Comparison of ENCODE assay signal across 8 cellular contexts in the genomic region with DNA sequence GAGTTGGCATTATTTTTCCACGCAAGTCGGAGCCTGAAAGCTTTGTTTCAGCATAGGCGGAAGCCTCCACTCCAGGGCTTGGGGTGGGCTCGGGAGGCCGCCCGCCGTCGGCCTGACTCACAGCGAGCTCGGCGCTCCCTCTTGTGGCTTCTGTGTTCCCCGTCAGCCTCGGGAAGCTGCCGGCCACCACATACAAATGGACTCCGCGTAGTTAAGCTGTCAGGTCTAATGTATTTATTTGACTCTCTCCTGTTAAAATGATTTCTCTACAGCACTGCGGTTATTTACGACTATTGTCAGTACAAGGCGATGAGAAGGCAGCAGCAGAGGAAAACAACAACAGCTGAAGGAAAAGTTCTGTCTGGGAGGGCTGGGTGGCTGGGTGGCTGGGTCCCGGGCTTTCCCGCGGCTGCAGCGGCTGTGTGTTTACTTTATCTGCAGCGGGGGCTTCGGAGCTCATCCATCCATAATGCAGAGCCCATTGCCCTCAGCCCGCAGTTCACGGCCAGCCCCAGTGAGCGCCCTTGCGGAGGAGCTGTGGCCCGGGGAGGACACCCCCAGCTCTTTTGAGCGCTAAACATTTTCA.
DNase-seq lines count a peak whose midpoint lies in the region; ATAC-seq and TF ChIP-seq lines count a peak whose summit lies in the region.

No MANE protein-coding gene starts in this region.

- peaks cover 0 to 12% (median 7%) of the 10 kb centered on the region in 11 experiments; a peak in 8 of 22 replicates for H3K27me3 ChIP-seq in BLaER1 treated with 17β-estradiol and CSF1 and Interleukin-3, amounts not matched to agents 10 nM and 100 nM
- peaks cover 23 to 41% (median 31%) of the 10 kb centered on the region in 3 donors for H3K27me3 ChIP-seq in skeletal muscle tissue (ENCODE audit: control insufficient read depth in 3 of 3, insufficient read depth in 3 of 3, low read length in 3 of 3)

- H3K9me3 ChIP-seq in BLaER1 treated with 17β-estradiol and CSF1 and Interleukin-3, amounts not matched to agents 10 nM and 100 nM (replicated peaks in 1 of 11), result no peaks in the 10 kb centered on the region
- H3K9me3 ChIP-seq in skeletal muscle tissue (ENCODE audit: control insufficient read depth in 3 of 3, low read length in 3 of 3), result no peaks in the 10 kb centered on the region

- peak overlapping the region in 10 of 11 experiments; percentile 5 to 68 (median 53); a peak in 18 of 22 replicates for H3K9ac ChIP-seq in BLaER1 treated with 17β-estradiol and CSF1 and Interleukin-3, amounts not matched to agents 10 nM and 100 nM
- peak overlapping the region in 1 of 3 donors; percentile 68 for H3K9ac ChIP-seq in skeletal muscle tissue (ENCODE audit: low read depth in 1 of 3, low read length in 3 of 3)

- no peaks in the 10 kb centered on the region for H3K9me3 Mint-ChIP-seq in brain
- H3K9me3 Mint-ChIP-seq in activated T-helper 17 cell treated with anti-CD3 and anti-CD28 coated beads, Interleukin-2, amount 50 U/mL, for 72 hours, result no peaks in the 10 kb centered on the region

- TF ChIP-seq CTCF in brain (conservative IDR thresholded peaks at IDR 0.05), result peak; percentile 85 to 94

- peak overlapping the region; percentile 63 to 92 (median 79) for H3K4me2 ChIP-seq in BLaER1 treated with 17β-estradiol and CSF1 and Interleukin-3, amounts not matched to agents 10 nM and 100 nM

- peak; percentile 85 for ATAC-seq in GM19025 (IDR thresholded peaks at IDR 0.05; ENCODE audit: low read depth, unreplicated experiment)
- ATAC-seq in HG03378 (IDR thresholded peaks at IDR 0.05; ENCODE audit: unreplicated experiment), result peak; percentile 66
- ATAC-seq in activated T-helper 17 cell treated with anti-CD3 and anti-CD28 coated beads, Interleukin-2, amount 50 U/mL, for 72 hours (replicated peaks), result no peak

- peak overlapping the region; percentile 38 to 88 (median 71) for H3K27ac Mint-ChIP-seq in brain
- H3K27ac Mint-ChIP-seq in activated T-helper 17 cell treated with anti-CD3 and anti-CD28 coated beads, Interleukin-2, amount 50 U/mL, for 72 hours, result no peak overlapping the region

- no peaks in the 10 kb centered on the region for H3K36me3 ChIP-seq in BLaER1 treated with 17β-estradiol and CSF1 and Interleukin-3, amounts not matched to agents 10 nM and 100 nM
- no peaks in the 10 kb centered on the region for H3K36me3 ChIP-seq in skeletal muscle tissue (ENCODE audit: control insufficient read depth in 3 of 3, insufficient read depth in 3 of 3, low read length in 3 of 3)

- peak overlapping the region in 4 of 10 experiments; percentile 24 to 52 (median 42); a peak in 7 of 20 replicates for H3K4me3 ChIP-seq in BLaER1 treated with 17β-estradiol and CSF1 and Interleukin-3, amounts not matched to agents 10 nM and 100 nM
- peak overlapping the region; percentile 29 to 52 (median 52) for H3K4me3 ChIP-seq in skeletal muscle tissue (ENCODE audit: low read length in 3 of 3)

- H3K27ac ChIP-seq in BLaER1 treated with 17β-estradiol and CSF1 and Interleukin-3, amounts not matched to agents 10 nM and 100 nM, result peak overlapping the region; percentile 11 to 76 (median 62); a peak in 19 of 22 replicates
- H3K27ac ChIP-seq in skeletal muscle tissue (ENCODE audit: low read depth, low read length), result no peak overlapping the region

- peak overlapping the region; percentile 82 to 88 (median 86) for H3K4me3 Mint-ChIP-seq in brain
- H3K4me3 Mint-ChIP-seq in activated T-helper 17 cell treated with anti-CD3 and anti-CD28 coated beads, Interleukin-2, amount 50 U/mL, for 72 hours, result no peak overlapping the region

- peaks cover 6 to 26% (median 14%) of the 10 kb centered on the region in 10 experiments; a peak in 19 of 20 replicates for H3K4me1 ChIP-seq in BLaER1 treated with 17β-estradiol and CSF1 and Interleukin-3, amounts not matched to agents 10 nM and 100 nM
- H3K4me1 ChIP-seq in skeletal muscle tissue (ENCODE audit: control insufficient read depth in 3 of 3, insufficient read depth in 3 of 3, low read length in 3 of 3), result peaks cover 8 to 9% (median 9%) of the 10 kb centered on the region in 3 donors

- peaks cover 49% of the 10 kb centered on the region for H3K4me1 Mint-ChIP-seq in brain
- H3K4me1 Mint-ChIP-seq in activated T-helper 17 cell treated with anti-CD3 and anti-CD28 coated beads, Interleukin-2, amount 50 U/mL, for 72 hours, result no peaks in the 10 kb centered on the region

- H3K27me3 Mint-ChIP-seq in brain, result peaks cover 28% of the 10 kb centered on the region
- peaks cover 49% of the 10 kb centered on the region for H3K27me3 Mint-ChIP-seq in activated T-helper 17 cell treated with anti-CD3 and anti-CD28 coated beads, Interleukin-2, amount 50 U/mL, for 72 hours

- DNase-seq in NCI-H510A (lab: John Stamatoyannopoulos, UW) (peak; percentile 35), iPS-NIHi11 (ENCODE audit: low spot score) (peak; percentile 79)

- no peaks in the 10 kb centered on the region for H3K36me3 Mint-ChIP-seq in brain
- H3K36me3 Mint-ChIP-seq in activated T-helper 17 cell treated with anti-CD3 and anti-CD28 coated beads, Interleukin-2, amount 50 U/mL, for 72 hours (ENCODE audit: low read depth), result no peaks in the 10 kb centered on the region

- H4K20me1 ChIP-seq in BLaER1 treated with 17β-estradiol and CSF1 and Interleukin-3, amounts not matched to agents 10 nM and 100 nM, result no peaks in the 10 kb centered on the region
